ENCODE assay signal across 2 cellular contexts in the genomic region with DNA sequence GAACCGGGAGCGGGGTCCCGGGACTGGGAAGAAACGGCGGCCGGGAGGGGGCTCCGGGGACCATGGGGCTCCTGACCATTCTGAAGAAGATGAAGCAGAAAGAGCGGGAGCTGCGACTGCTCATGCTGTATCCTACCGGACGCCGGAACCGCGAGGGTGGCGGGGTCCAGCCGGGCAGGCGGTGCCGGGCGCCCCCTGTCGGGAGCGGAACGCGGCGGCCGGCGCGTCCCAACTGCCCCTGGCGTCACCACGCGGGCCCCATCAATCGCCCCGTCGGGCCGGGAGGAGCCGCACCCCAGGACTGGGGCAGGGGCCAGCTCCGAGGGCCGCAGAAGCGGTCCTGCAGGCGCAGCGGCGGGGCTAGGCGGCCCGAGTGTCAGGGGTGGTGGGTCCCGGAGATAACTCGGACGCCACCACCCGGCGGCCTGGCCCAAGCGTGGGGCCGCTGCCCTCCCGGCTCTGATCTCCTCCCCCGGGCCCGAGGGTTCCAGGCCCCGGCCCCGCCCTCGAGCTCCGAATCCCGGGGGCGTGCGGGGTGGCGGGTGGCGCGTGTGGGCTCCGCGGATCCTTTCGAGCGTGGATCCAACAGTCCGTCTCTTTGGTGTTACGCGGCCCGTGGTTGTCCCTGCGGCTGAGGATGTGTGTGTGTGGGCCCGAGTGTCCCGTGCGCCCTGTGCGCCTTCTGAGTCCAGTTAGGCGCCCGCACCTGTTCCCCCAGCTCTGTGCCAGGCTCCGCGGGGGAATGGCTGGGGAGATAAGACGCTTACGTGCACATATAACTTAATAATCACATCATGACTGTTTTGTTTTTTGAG.
A peak's percentile ranks its signal among the peaks of the same experiment; 100 is the strongest.
TF ChIP-seq lines count a peak whose summit lies in the region.

TSS of gene ARL2 (plus strand) at position 15 of the 815 bp plus-strand sequence. CDS start at position 63, 48 bp downstream.

TF ChIP-seq in SK-N-SH, 30 proteins besides CTCF, POLR2A, EP300 and RAD21 (continued from another document):
- TF ChIP-seq REST (IDR thresholded peaks at IDR 0.05; ENCODE audit: low read depth, low read length) (no peak), SMC3 (IDR thresholded peaks at IDR 0.05; ENCODE audit: low read depth, low read length) (no peak), FOSL2 (IDR thresholded peaks at IDR 0.05; ENCODE audit: borderline replicate concordance, low read depth) (no peak), TCF12 (IDR thresholded peaks at IDR 0.05) (no peak), PBX3 (IDR thresholded peaks at IDR 0.05) (no peak; the same call in 1 of the 2 replicates), SIN3A (IDR thresholded peaks at IDR 0.05; ENCODE audit: borderline replicate concordance, low read depth, low read length) (no peak), RXRA (IDR thresholded peaks at IDR 0.05; ENCODE audit: borderline replicate concordance, low read depth) (no peak), TAF1 (IDR thresholded peaks at IDR 0.05; ENCODE audit: borderline replicate concordance, low read depth, low read length) (peak; percentile 36; the same call in 1 of the 2 replicates), RCOR1 (IDR thresholded peaks at IDR 0.05; ENCODE audit: low read length) (no peak), CHD2 (IDR thresholded peaks at IDR 0.05; ENCODE audit: low read length, partially characterized antibody) (no peak), MXI1 (IDR thresholded peaks at IDR 0.05; ENCODE audit: low read depth, low read length) (peak; percentile 75), FOXJ3 (CRISPR knock-in tag; IDR thresholded peaks at IDR 0.05) (no peak), USF1 (IDR thresholded peaks at IDR 0.05; ENCODE audit: borderline replicate concordance, low read depth) (no peak), MAX (IDR thresholded peaks at IDR 0.05; ENCODE audit: low read depth) (peak; percentile 18; the same call in 1 of the 2 replicates), TEAD4 (IDR thresholded peaks at IDR 0.05; ENCODE audit: borderline replicate concordance, insufficient read depth) (no peak), RFX5 (IDR thresholded peaks at IDR 0.05; ENCODE audit: low read length) (no peak), NFIC (IDR thresholded peaks at IDR 0.05; ENCODE audit: borderline replicate concordance) (no peak), YY1 (IDR thresholded peaks at IDR 0.05; ENCODE audit: low read depth) (no peak)
- TF ChIP-seq, protein P1, sequence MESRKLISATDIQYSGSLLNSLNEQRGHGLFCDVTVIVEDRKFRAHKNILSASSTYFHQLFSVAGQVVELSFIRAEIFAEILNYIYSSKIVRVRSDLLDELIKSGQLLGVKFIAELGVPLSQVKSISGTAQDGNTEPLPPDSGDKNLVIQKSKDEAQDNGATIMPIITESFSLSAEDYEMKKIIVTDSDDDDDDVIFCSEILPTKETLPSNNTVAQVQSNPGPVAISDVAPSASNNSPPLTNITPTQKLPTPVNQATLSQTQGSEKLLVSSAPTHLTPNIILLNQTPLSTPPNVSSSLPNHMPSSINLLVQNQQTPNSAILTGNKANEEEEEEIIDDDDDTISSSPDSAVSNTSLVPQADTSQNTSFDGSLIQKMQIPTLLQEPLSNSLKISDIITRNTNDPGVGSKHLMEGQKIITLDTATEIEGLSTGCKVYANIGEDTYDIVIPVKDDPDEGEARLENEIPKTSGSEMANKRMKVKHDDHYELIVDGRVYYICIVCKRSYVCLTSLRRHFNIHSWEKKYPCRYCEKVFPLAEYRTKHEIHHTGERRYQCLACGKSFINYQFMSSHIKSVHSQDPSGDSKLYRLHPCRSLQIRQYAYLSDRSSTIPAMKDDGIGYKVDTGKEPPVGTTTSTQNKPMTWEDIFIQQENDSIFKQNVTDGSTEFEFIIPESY (IDR thresholded peaks at IDR 0.05; ENCODE audit: borderline replicate concordance, low read depth), result no peak

TF ChIP-seq in K562, 482 proteins besides CTCF, POLR2A, EP300 and RAD21 (continued from another document and continues in another):
- TF ChIP-seq BCLAF1 (IDR thresholded peaks at IDR 0.05; ENCODE audit: borderline replicate concordance in 1 of 2, control insufficient read depth in 1 of 2, low read depth in 2 of 2, low read length in 1 of 2) (peak in 1 of 2 experiments; percentile 79; a peak in 1 of 4 replicates), CEBPG (CRISPR knock-in tag; IDR thresholded peaks at IDR 0.05) (no peak; the same call in 1 of the 2 replicates), CEBPG (tag; conservative IDR thresholded peaks at IDR 0.05 in 1 of 2, IDR thresholded peaks at IDR 0.05 in 1 of 2) (no peak), NFRKB (IDR thresholded peaks at IDR 0.05; ENCODE audit: low read depth) (0 out of 2 replicates have a peak, but pooled peaks have one; percentile 11), NFE2L1 (tag; IDR thresholded peaks at IDR 0.05; ENCODE audit: borderline replicate concordance, low read depth) (no peak), TCF7L2 (IDR thresholded peaks at IDR 0.05; ENCODE audit: low read depth, low read length) (peak; percentile 63), TGIF2 (CRISPR knock-in tag; IDR thresholded peaks at IDR 0.05) (peak; percentile 96; the same call in 1 of the 2 replicates), OTX1 (CRISPR knock-in tag; IDR thresholded peaks at IDR 0.05) (0 out of 2 replicates have a peak, but pooled peaks have one; percentile 25), ZNF354B (CRISPR knock-in tag; IDR thresholded peaks at IDR 0.05) (no peak), RBM22 (IDR thresholded peaks at IDR 0.05; ENCODE audit: low read depth, low read length, poor library complexity, severe bottlenecking) (peak; percentile 66), FOXK1 (CRISPR knock-in tag; IDR thresholded peaks at IDR 0.05; ENCODE audit: borderline replicate concordance) (peak; percentile 90; the same call in 1 of the 2 replicates), KDM2B (CRISPR knock-in tag; IDR thresholded peaks at IDR 0.05) (0 out of 2 replicates have a peak, but pooled peaks have one; percentile 70), HNRNPL (IDR thresholded peaks at IDR 0.05; ENCODE audit: low read depth, low read length) (peak; percentile 78), ATF7 (IDR thresholded peaks at IDR 0.05) (peak; percentile 95), CREM (IDR thresholded peaks at IDR 0.05; ENCODE audit: low read depth) (peak; percentile 63), RFX5 (IDR thresholded peaks at IDR 0.05; ENCODE audit: low read depth, low read length) (no peak), ATF1 (CRISPR knock-in tag; IDR thresholded peaks at IDR 0.05) (no peak), ATF1 (tag; IDR thresholded peaks at IDR 0.05) (peak; percentile 93), KDM5B (IDR thresholded peaks at IDR 0.05; ENCODE audit: insufficient replicate concordance, low read depth, low read length) (peak; percentile 70), SIN3A (IDR thresholded peaks at IDR 0.05; ENCODE audit: borderline replicate concordance in 2 of 2, control insufficient read depth in 1 of 2, low read depth in 2 of 2, low read length in 2 of 2) (peak in 1 of 2 experiments; percentile 74; a peak in 2 of 4 replicates), SMC3 (conservative IDR thresholded peaks at IDR 0.05; ENCODE audit: insufficient read depth, low read depth, low read length) (0 out of 2 replicates have a peak, but pooled peaks have one; percentile 5), SMAD4 (CRISPR knock-in tag; conservative IDR thresholded peaks at IDR 0.05) (peak; percentile 92), ZBTB11 (CRISPR knock-in tag; IDR thresholded peaks at IDR 0.05) (0 out of 6 replicates have a peak, but pooled peaks of 1 of the 3 experiments have one; percentile 45), ZNF431 (CRISPR knock-in tag; IDR thresholded peaks at IDR 0.05) (peak; percentile 95), ZNF408 (CRISPR knock-in tag; IDR thresholded peaks at IDR 0.05; ENCODE audit: low read depth) (no peak), SRSF7 (optimal IDR thresholded peaks at IDR 0.05; ENCODE audit: low read depth, low read length) (no peak), PRPF4 (IDR thresholded peaks at IDR 0.05; ENCODE audit: insufficient read depth, low read depth, low read length, poor library complexity, severe bottlenecking) (peak; percentile 73), PML (IDR thresholded peaks at IDR 0.05; ENCODE audit: low read length) (no peak; the same call in 1 of the 2 replicates), MXI1 (IDR thresholded peaks at IDR 0.05; ENCODE audit: low read depth, low read length) (no peak), PHF21A (IDR thresholded peaks at IDR 0.05; ENCODE audit: borderline replicate concordance, low read depth) (no peak), BCL6 (CRISPR knock-in tag; IDR thresholded peaks at IDR 0.05) (no peak), HOMEZ (CRISPR knock-in tag; IDR thresholded peaks at IDR 0.05) (no peak), FUS (optimal IDR thresholded peaks at IDR 0.05; ENCODE audit: low read depth, low read length) (peak; percentile 92), ZNF263 (CRISPR knock-in tag; IDR thresholded peaks at IDR 0.05; ENCODE audit: borderline replicate concordance) (peak; percentile 14; the same call in 1 of the 2 replicates), ZNF766 (CRISPR knock-in tag; conservative IDR thresholded peaks at IDR 0.05) (peak; percentile 49; the same call in 1 of the 2 replicates), RBM14 (IDR thresholded peaks at IDR 0.05; ENCODE audit: borderline replicate concordance, insufficient read depth, low read depth, low read length) (0 out of 2 replicates have a peak, but pooled peaks have one; percentile 1), NFYB (IDR thresholded peaks at IDR 0.05; ENCODE audit: extremely low read depth, insufficient read length) (peak; percentile 2), FOSL1 (tag; conservative IDR thresholded peaks at IDR 0.05) (peak; percentile 54; the same call in 1 of the 2 replicates), KAT7 (CRISPR knock-in tag; IDR thresholded peaks at IDR 0.05; ENCODE audit: borderline replicate concordance) (peak; percentile 97; the same call in 1 of the 2 replicates), ZNF3 (CRISPR knock-in tag; IDR thresholded peaks at IDR 0.05) (no peak), RHOXF2B (CRISPR knock-in tag; conservative IDR thresholded peaks at IDR 0.05) (no peak)
- TF ChIP-seq, protein P2, sequence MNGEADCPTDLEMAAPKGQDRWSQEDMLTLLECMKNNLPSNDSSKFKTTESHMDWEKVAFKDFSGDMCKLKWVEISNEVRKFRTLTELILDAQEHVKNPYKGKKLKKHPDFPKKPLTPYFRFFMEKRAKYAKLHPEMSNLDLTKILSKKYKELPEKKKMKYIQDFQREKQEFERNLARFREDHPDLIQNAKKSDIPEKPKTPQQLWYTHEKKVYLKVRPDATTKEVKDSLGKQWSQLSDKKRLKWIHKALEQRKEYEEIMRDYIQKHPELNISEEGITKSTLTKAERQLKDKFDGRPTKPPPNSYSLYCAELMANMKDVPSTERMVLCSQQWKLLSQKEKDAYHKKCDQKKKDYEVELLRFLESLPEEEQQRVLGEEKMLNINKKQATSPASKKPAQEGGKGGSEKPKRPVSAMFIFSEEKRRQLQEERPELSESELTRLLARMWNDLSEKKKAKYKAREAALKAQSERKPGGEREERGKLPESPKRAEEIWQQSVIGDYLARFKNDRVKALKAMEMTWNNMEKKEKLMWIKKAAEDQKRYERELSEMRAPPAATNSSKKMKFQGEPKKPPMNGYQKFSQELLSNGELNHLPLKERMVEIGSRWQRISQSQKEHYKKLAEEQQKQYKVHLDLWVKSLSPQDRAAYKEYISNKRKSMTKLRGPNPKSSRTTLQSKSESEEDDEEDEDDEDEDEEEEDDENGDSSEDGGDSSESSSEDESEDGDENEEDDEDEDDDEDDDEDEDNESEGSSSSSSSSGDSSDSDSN (IDR thresholded peaks at IDR 0.05; ENCODE audit: borderline replicate concordance in 1 of 2, low read depth in 2 of 2, low read length in 2 of 2), result peak in 1 of 2 experiments; percentile 70; a peak in 1 of 4 replicates
